ENCODE assay signal across 22 cellular contexts in genomic region chr3:30670292-30670691, GRCh38.
DNase-seq lines count a peak whose midpoint lies in the region; ATAC-seq, FAIRE-seq and TF ChIP-seq lines count a peak whose summit lies in the region.
"Had no signal": no experiment of that assay in that cellular context is flagged by ENCODE, and none has a peak within 500 bp of the region (broad histone marks: within the 10 kb centered on the region; RNA-seq: fewer than 3 reads in every experiment).

No MANE protein-coding gene starts in this region.

- CTCF ChIA-PET in activated naive CD4-positive, alpha-beta T cell treated with anti-CD3 and anti-CD28 coated beads for 36 hours (lab: Charles Lee), result interaction anchor here (0.8 kb wide), 1 partner anchor 81 kb away, joined by 3 read pairs; no protein-coding TSS in a partner anchor

- ATAC-seq in activated naive CD8-positive, alpha-beta T cell treated with anti-CD3 and anti-CD28 coated beads, Interleukin-2, amount 50 U/mL, for 24 hours, result no peak
- ATAC-seq in GM21381 (IDR thresholded peaks at IDR 0.05; ENCODE audit: unreplicated experiment), result no peak
- no peak for ATAC-seq in HG03439 (IDR thresholded peaks at IDR 0.05; ENCODE audit: unreplicated experiment)
- ATAC-seq: Right ventricle myocardium inferior, sciatic nerve had no signal

- H3K9me3 Mint-ChIP-seq in activated naive CD4-positive, alpha-beta T cell treated with anti-CD3 and anti-CD28 coated beads for 36 hours, result no peaks in the 10 kb centered on the region
- peaks cover 0 to 5% (median 2%) of the 10 kb centered on the region in 3 donors for H3K9me3 Mint-ChIP-seq in IgD-negative memory B cell
- H3K9me3 Mint-ChIP-seq in activated naive CD8-positive, alpha-beta T cell treated with anti-CD3 and anti-CD28 coated beads, Interleukin-2, amount 50 U/mL, for 24 hours, result peaks cover 4% of the 10 kb centered on the region
- H3K9me3 Mint-ChIP-seq: nephron had no signal

- H3K27ac Mint-ChIP-seq in activated naive CD4-positive, alpha-beta T cell treated with anti-CD3 and anti-CD28 coated beads for 36 hours, result peak overlapping the region; percentile 93
- H3K27ac Mint-ChIP-seq in IgD-negative memory B cell, result peak overlapping the region in 2 of 3 donors; percentile 33 to 72
- peak overlapping the region; percentile 76 for H3K27ac Mint-ChIP-seq in activated naive CD8-positive, alpha-beta T cell treated with anti-CD3 and anti-CD28 coated beads, Interleukin-2, amount 50 U/mL, for 24 hours
- H3K27ac Mint-ChIP-seq: nephron had no signal

- peaks cover 80% of the 10 kb centered on the region for H3K36me3 Mint-ChIP-seq in activated naive CD4-positive, alpha-beta T cell treated with anti-CD3 and anti-CD28 coated beads for 36 hours (ENCODE audit: low read depth)
- peaks cover 26% of the 10 kb centered on the region for H3K36me3 Mint-ChIP-seq in IgD-negative memory B cell
- peaks cover 83% of the 10 kb centered on the region for H3K36me3 Mint-ChIP-seq in activated naive CD8-positive, alpha-beta T cell treated with anti-CD3 and anti-CD28 coated beads, Interleukin-2, amount 50 U/mL, for 24 hours (ENCODE audit: low read depth)

- intact Hi-C loops in activated naive CD4-positive, alpha-beta T cell treated with anti-CD3 and anti-CD28 coated beads for 36 hours (cut with micrococcal nuclease), result no loop called here

- FAIRE-seq in small intestine (lab: Jason Lieb, UNC), result no peak
- FAIRE-seq: bronchial epithelial cell, urothelium cell line had no signal

- H3K4me3 Mint-ChIP-seq in activated naive CD4-positive, alpha-beta T cell treated with anti-CD3 and anti-CD28 coated beads for 36 hours, result peak overlapping the region; percentile 0
- H3K4me3 Mint-ChIP-seq in IgD-negative memory B cell, result no peak overlapping the region
- no peak overlapping the region for H3K4me3 Mint-ChIP-seq in activated naive CD8-positive, alpha-beta T cell treated with anti-CD3 and anti-CD28 coated beads, Interleukin-2, amount 50 U/mL, for 24 hours
- H3K4me3 Mint-ChIP-seq: nephron had no signal

- H3K36me3 ChIP-seq in neutrophil (peaks cover 81% of the 10 kb centered on the region), small intestine (ENCODE audit: control insufficient read depth in 2 of 2, insufficient read depth in 2 of 2, low read length in 2 of 2) (peaks cover 9 to 20% of the 10 kb centered on the region in 2 donors)

- DNase-seq in activated naive CD4-positive, alpha-beta T cell treated with anti-CD3 and anti-CD28 coated beads for 36 hours, result no peak
- no peak for DNase-seq in activated naive CD4-positive, alpha-beta T cell (lab: John Stamatoyannopoulos, UW)
- DNase-seq in activated naive CD8-positive, alpha-beta T cell treated with anti-CD3 and anti-CD28 coated beads, Interleukin-2, amount 50 U/mL, for 24 hours, result no peak
- DNase-seq in small intestine, result no peak
- DNase-seq: activated T-cell treated with anti-CD3 and anti-CD28 coated beads for 4 hours, adrenal gland, C1 segment of cervical spinal cord, GOT3, NCI-H1105 treated with DMSO at 0.1 percent for 48 hours, NCI-H2081, posterior cingulate gyrus had no signal

- H3K27me3 ChIP-seq in neutrophil (no peaks in the 10 kb centered on the region), small intestine (ENCODE audit: control insufficient read depth in 2 of 2, insufficient read depth in 2 of 2, low read length in 2 of 2) (no peaks in the 10 kb centered on the region)
- H3K27me3 ChIP-seq: adrenal gland, suprapubic skin had no signal

- H3K4me3 ChIP-seq in neutrophil (ENCODE audit: low read depth in 1 of 2, low read length in 1 of 2), result no peak overlapping the region
- H3K4me3 ChIP-seq in small intestine (ENCODE audit: low read depth in 1 of 2, low read length in 2 of 2), result no peak overlapping the region
- H3K4me3 ChIP-seq: adrenal gland, coronary artery, suprapubic skin had no signal

- H3K27me3 Mint-ChIP-seq in activated naive CD4-positive, alpha-beta T cell treated with anti-CD3 and anti-CD28 coated beads for 36 hours (ENCODE audit: low read depth), result no peaks in the 10 kb centered on the region
- no peaks in the 10 kb centered on the region for H3K27me3 Mint-ChIP-seq in IgD-negative memory B cell
- H3K27me3 Mint-ChIP-seq in activated naive CD8-positive, alpha-beta T cell treated with anti-CD3 and anti-CD28 coated beads, Interleukin-2, amount 50 U/mL, for 24 hours, result no peaks in the 10 kb centered on the region

- peaks cover 92% of the 10 kb centered on the region for H3K4me1 Mint-ChIP-seq in activated naive CD4-positive, alpha-beta T cell treated with anti-CD3 and anti-CD28 coated beads for 36 hours (ENCODE audit: low read depth)
- H3K4me1 Mint-ChIP-seq in IgD-negative memory B cell, result peaks cover 42 to 67% (median 54%) of the 10 kb centered on the region in 3 donors
- H3K4me1 Mint-ChIP-seq in activated naive CD8-positive, alpha-beta T cell treated with anti-CD3 and anti-CD28 coated beads, Interleukin-2, amount 50 U/mL, for 24 hours, result peaks cover 98% of the 10 kb centered on the region

- TF ChIP-seq CTCF in neutrophil (IDR thresholded peaks at IDR 0.05), result no peak

- H3K9me3 ChIP-seq in neutrophil (no peaks in the 10 kb centered on the region), small intestine (ENCODE audit: control insufficient read depth, low read depth) (no peaks in the 10 kb centered on the region)
- H3K9me3 ChIP-seq: adrenal gland, suprapubic skin had no signal

- H3K4me1 ChIP-seq in neutrophil (ENCODE audit: control insufficient read depth in 1 of 2, insufficient read depth in 1 of 2, low read depth in 1 of 2, low read length in 1 of 2) (peaks cover 19 to 27% of the 10 kb centered on the region in 2 experiments), small intestine (ENCODE audit: control insufficient read depth in 2 of 2, insufficient read depth in 1 of 2, low read depth in 1 of 2, low read length in 1 of 2) (peaks cover 0 to 8% of the 10 kb centered on the region in 2 donors)

- H3K27ac ChIP-seq in neutrophil (peak overlapping the region; percentile 79), small intestine (ENCODE audit: low read depth in 1 of 2, low read length in 1 of 2) (no peak overlapping the region)
- H3K27ac ChIP-seq: adrenal gland, coronary artery, suprapubic skin had no signal
